In the genomic region with DNA sequence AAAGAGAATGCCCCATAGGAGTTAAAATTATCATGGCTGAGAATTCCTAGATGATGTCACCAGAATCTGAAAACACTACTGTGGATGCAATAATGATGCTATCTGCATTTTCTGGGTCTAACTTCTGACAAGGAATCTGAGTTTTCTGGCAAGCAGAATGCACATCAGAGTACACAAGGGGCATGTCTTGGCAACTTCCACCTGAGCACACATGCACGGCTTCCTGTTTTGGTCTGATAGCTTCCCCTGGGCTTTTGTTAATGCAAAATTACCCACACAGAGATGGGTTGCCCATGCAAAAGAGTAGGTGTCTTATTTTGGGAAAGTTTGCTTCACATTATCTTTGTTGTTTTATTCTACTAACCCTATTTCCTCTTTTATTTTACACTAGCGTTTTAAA, we compare ENCODE assay signal across 10 cellular contexts.
DNase-seq lines count a peak whose midpoint lies in the region; ATAC-seq, FAIRE-seq and TF ChIP-seq lines count a peak whose summit lies in the region.
"Had no signal": no experiment of that assay in that cellular context is flagged by ENCODE, and none has a peak within 500 bp of the region (broad histone marks: within the 10 kb centered on the region; RNA-seq: fewer than 3 reads in every experiment).

No MANE protein-coding gene starts in this region.

- H3K36me3 ChIP-seq in Karpas-422 (ENCODE audit: insufficient read depth, low read length), result no peaks in the 10 kb centered on the region

- H3K9me3 ChIP-seq in Karpas-422 (ENCODE audit: low read length), result no peaks in the 10 kb centered on the region

- FAIRE-seq in RCC 7860 (lab: Jason Lieb, UNC), result no peak

- DNase-seq in Karpas-422 (peak; percentile 58), HEK293T (ENCODE audit: extremely low spot score) (no peak), RCC 7860 (ENCODE audit: low spot score) (no peak), immature natural killer cell (no peak)
- peak in 2 of 3 experiments; percentile 4 to 9 for DNase-seq in effector memory CD8-positive, alpha-beta T cell
- DNase-seq: natural killer cell, NCI-H1436 had no signal

- CTCF ChIA-PET in HEK293T (lab: Yijun Ruan, JAX), result no interaction called here

- no peak overlapping the region for H3K4me3 ChIP-seq in Karpas-422 (ENCODE audit: low read length)

- H3K27ac Mint-ChIP-seq in effector memory CD8-positive, alpha-beta T cell, result peak overlapping the region in 1 of 2 donors; percentile 14
- peak overlapping the region in 3 of 6 donors; percentile 13 to 62 (median 21) for H3K27ac Mint-ChIP-seq in immature natural killer cell
- H3K27ac Mint-ChIP-seq: natural killer cell had no signal

- no peaks in the 10 kb centered on the region for H3K36me3 Mint-ChIP-seq in effector memory CD8-positive, alpha-beta T cell (ENCODE audit: insufficient read depth)
- peaks cover 4 to 17% (median 6%) of the 10 kb centered on the region in 3 donors for H3K36me3 Mint-ChIP-seq in immature natural killer cell
- H3K36me3 Mint-ChIP-seq: natural killer cell had no signal

- peaks cover 7 to 13% of the 10 kb centered on the region in 2 donors for H3K4me1 Mint-ChIP-seq in effector memory CD8-positive, alpha-beta T cell (ENCODE audit: low read depth in 2 of 2)
- H3K4me1 Mint-ChIP-seq in immature natural killer cell, result peaks cover 8 to 26% of the 10 kb centered on the region in 2 donors

- POLR2A ChIA-PET in HEK293T (lab: Yijun Ruan, JAX), result no interaction called here

- H2AFZ ChIP-seq in Karpas-422 (ENCODE audit: low read length), result no peak overlapping the region

- H3K9ac ChIP-seq in Karpas-422 (ENCODE audit: low read length), result no peak overlapping the region

- peak overlapping the region in 1 of 2 donors; percentile 39 for H3K4me3 Mint-ChIP-seq in effector memory CD8-positive, alpha-beta T cell
- no peak overlapping the region for H3K4me3 Mint-ChIP-seq in immature natural killer cell
- H3K4me3 Mint-ChIP-seq: natural killer cell had no signal

- H3K9me3 Mint-ChIP-seq in effector memory CD8-positive, alpha-beta T cell, result no peaks in the 10 kb centered on the region
- H3K9me3 Mint-ChIP-seq in immature natural killer cell, result no peaks in the 10 kb centered on the region
- H3K9me3 Mint-ChIP-seq: natural killer cell had no signal

- no peaks in the 10 kb centered on the region for H3K27me3 Mint-ChIP-seq in effector memory CD8-positive, alpha-beta T cell
- peaks cover 0 to 2% (median 2%) of the 10 kb centered on the region in 3 donors for H3K27me3 Mint-ChIP-seq in immature natural killer cell (ENCODE audit: low read depth in 3 of 3)

- H4K20me1 ChIP-seq in Karpas-422 (ENCODE audit: insufficient read depth, low read depth, low read length), result no peaks in the 10 kb centered on the region

- H3K27ac ChIP-seq in Karpas-422 (ENCODE audit: low read length), result no peak overlapping the region

- H3K9me2 ChIP-seq in Karpas-422 (replicated peaks; ENCODE audit: insufficient read depth, low read length), result no peaks in the 10 kb centered on the region

- ATAC-seq in GM18517 (IDR thresholded peaks at IDR 0.05; ENCODE audit: unreplicated experiment) (peak; percentile 78), GM21619 (IDR thresholded peaks at IDR 0.05; ENCODE audit: unreplicated experiment) (peak; percentile 74), GM19328 (IDR thresholded peaks at IDR 0.05; ENCODE audit: unreplicated experiment) (no peak)
- ATAC-seq in effector memory CD8-positive, alpha-beta T cell (replicated peaks), result peak; percentile 83

- no peak overlapping the region for H3K4me2 ChIP-seq in Karpas-422 (ENCODE audit: low read depth, low read length, poor library complexity, severe bottlenecking)

- H3K79me2 ChIP-seq in Karpas-422 (ENCODE audit: low read length), result no peaks in the 10 kb centered on the region

- H3K4me1 ChIP-seq in Karpas-422 (ENCODE audit: low read length), result peaks cover 10% of the 10 kb centered on the region

- peaks cover 3% of the 10 kb centered on the region; the same call in 1 of the 2 replicates for H3K27me3 ChIP-seq in Karpas-422 (ENCODE audit: low read length)

TF ChIP-seq in HEK293T, 16 proteins besides CTCF, POLR2A, EP300 and RAD21:
- TF ChIP-seq ELF4 (IDR thresholded peaks at IDR 0.05) (no peak), ARNT (IDR thresholded peaks at IDR 0.05) (no peak), L3MBTL2 (conservative IDR thresholded peaks at IDR 0.05) (no peak), CTBP1 (IDR thresholded peaks at IDR 0.05; ENCODE audit: borderline replicate concordance) (no peak), BHLHE40 (IDR thresholded peaks at IDR 0.05; ENCODE audit: borderline replicate concordance) (no peak), FOXA1 (IDR thresholded peaks at IDR 0.05) (no peak), FOXK2 (IDR thresholded peaks at IDR 0.05) (no peak), HDGF (IDR thresholded peaks at IDR 0.05; ENCODE audit: borderline replicate concordance) (no peak), ZNF384 (IDR thresholded peaks at IDR 0.05) (no peak), FOXM1 (IDR thresholded peaks at IDR 0.05; ENCODE audit: borderline replicate concordance) (no peak), TARDBP (IDR thresholded peaks at IDR 0.05) (no peak), LEF1 (IDR thresholded peaks at IDR 0.05; ENCODE audit: borderline replicate concordance) (no peak)
- TF ChIP-seq, protein P1, sequence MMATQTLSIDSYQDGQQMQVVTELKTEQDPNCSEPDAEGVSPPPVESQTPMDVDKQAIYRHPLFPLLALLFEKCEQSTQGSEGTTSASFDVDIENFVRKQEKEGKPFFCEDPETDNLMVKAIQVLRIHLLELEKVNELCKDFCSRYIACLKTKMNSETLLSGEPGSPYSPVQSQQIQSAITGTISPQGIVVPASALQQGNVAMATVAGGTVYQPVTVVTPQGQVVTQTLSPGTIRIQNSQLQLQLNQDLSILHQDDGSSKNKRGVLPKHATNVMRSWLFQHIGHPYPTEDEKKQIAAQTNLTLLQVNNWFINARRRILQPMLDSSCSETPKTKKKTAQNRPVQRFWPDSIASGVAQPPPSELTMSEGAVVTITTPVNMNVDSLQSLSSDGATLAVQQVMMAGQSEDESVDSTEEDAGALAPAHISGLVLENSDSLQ (IDR thresholded peaks at IDR 0.05), result no peak

Comparison
In these comparisons a context has a peak if more than half of its experiments do, and no peak if none do; other contexts are left out.
1. DNase-seq: peak in Karpas-422 (single experiment) and effector memory CD8-positive, alpha-beta T cell (2 of 3); none in HEK293T (single experiment), RCC 7860 (single experiment) and immature natural killer cell (0 of 3).